18 cellular contexts compared by ENCODE assay signal in the genomic region with DNA sequence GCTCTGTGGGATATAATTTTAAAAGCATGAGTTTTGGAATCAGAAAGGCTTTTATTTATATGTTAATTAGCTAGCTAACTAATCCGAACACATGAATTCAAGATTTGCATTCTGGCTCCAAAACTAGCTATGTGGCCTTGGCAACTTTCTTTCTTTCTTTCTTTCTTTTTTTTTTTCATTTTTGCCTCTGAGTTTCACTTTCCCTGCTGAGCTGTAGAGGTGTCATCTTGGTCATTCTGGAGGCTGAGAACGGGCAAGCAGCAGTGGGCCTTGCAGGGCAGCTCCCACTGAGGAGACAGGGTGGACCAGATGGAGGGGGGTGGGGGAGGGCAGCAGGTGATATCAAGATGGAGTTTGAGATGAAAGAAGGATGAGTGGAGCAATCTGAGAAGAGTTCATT. TPM values are rescaled to one million over a fixed set of nuclear protein-coding genes. Genes with fewer than 3 reads are reported as not detected.
A peak's percentile ranks its signal among the peaks of the same experiment; 100 is the strongest.
DNase-seq lines count a peak whose midpoint lies in the region; ATAC-seq and TF ChIP-seq lines count a peak whose summit lies in the region.
"Had no signal": no experiment of that assay in that cellular context is flagged by ENCODE, and none has a peak within 500 bp of the region (broad histone marks: within the 10 kb centered on the region; RNA-seq: fewer than 3 reads in every experiment).

No MANE protein-coding gene starts in this region.

- no peak for TF ChIP-seq CTCF in ovary (IDR thresholded peaks at IDR 0.05)

- no peak overlapping the region; a peak in 1 of 22 replicates for H3K27ac ChIP-seq in BLaER1 treated with 17β-estradiol and CSF1 and Interleukin-3, amounts not matched to agents 10 nM and 100 nM
- H3K27ac ChIP-seq in ovary = no peak overlapping the region
- H3K27ac ChIP-seq: RWPE1, tibial nerve, WERI-Rb-1 had no signal

- H3K9ac ChIP-seq in BLaER1 treated with 17β-estradiol and CSF1 and Interleukin-3, amounts not matched to agents 10 nM and 100 nM = no peak overlapping the region

- TF ChIP-seq POLR2A in ovary (IDR thresholded peaks at IDR 0.05) = no peak

- H3K36me3 ChIP-seq in BLaER1 treated with 17β-estradiol and CSF1 and Interleukin-3, amounts not matched to agents 10 nM and 100 nM = no peaks in the 10 kb centered on the region
- no peaks in the 10 kb centered on the region for H3K36me3 ChIP-seq in ovary
- H3K36me3 ChIP-seq: tibial nerve, WERI-Rb-1 had no signal

- H3K4me2 ChIP-seq in BLaER1 treated with 17β-estradiol and CSF1 and Interleukin-3, amounts not matched to agents 10 nM and 100 nM = peak overlapping the region in 7 of 11 experiments; percentile 38 to 90 (median 76); a peak in 10 of 22 replicates

- H3K9me3 ChIP-seq in BLaER1 treated with 17β-estradiol and CSF1 and Interleukin-3, amounts not matched to agents 10 nM and 100 nM (replicated peaks in 1 of 11) = no peaks in the 10 kb centered on the region
- no peaks in the 10 kb centered on the region for H3K9me3 ChIP-seq in ovary
- H3K9me3 ChIP-seq: tibial nerve had no signal

- no peaks in the 10 kb centered on the region for H4K20me1 ChIP-seq in BLaER1 treated with 17β-estradiol and CSF1 and Interleukin-3, amounts not matched to agents 10 nM and 100 nM

- TF ChIP-seq EP300 in ovary (IDR thresholded peaks at IDR 0.05) = no peak

- H3K27me3 ChIP-seq in BLaER1 treated with 17β-estradiol and CSF1 and Interleukin-3, amounts not matched to agents 10 nM and 100 nM = no peaks in the 10 kb centered on the region
- no peaks in the 10 kb centered on the region for H3K27me3 ChIP-seq in ovary

- H3K4me1 ChIP-seq in BLaER1 treated with 17β-estradiol and CSF1 and Interleukin-3, amounts not matched to agents 10 nM and 100 nM = peaks cover 23 to 51% (median 37%) of the 10 kb centered on the region in 10 experiments
- no peaks in the 10 kb centered on the region for H3K4me1 ChIP-seq in ovary (ENCODE audit: insufficient read depth)

- WGBS in ovary, 3 donors = 25 to 42% (median 33%) methylated on average over 2 of the region's 2 CpGs

- ATAC-seq in GM19025 (IDR thresholded peaks at IDR 0.05; ENCODE audit: low read depth, unreplicated experiment) = peak; percentile 66
- ATAC-seq in GM21786 (IDR thresholded peaks at IDR 0.05; ENCODE audit: unreplicated experiment) = peak; percentile 67
- ATAC-seq in HG03135 (IDR thresholded peaks at IDR 0.05; ENCODE audit: unreplicated experiment) = peak; percentile 61
- ATAC-seq: activated T-helper 17 cell treated with anti-CD3 and anti-CD28 coated beads, Interleukin-2, amount 50 U/mL, for 72 hours; HCT116; K562 had no signal

- DNase-seq in UCSD-AML1 (lab: John Stamatoyannopoulos, UW; ENCODE audit: unreplicated experiment) = no peak
- no peak for DNase-seq in ovary
- no peak for DNase-seq in NCI-H2196 treated with DMSO at 0.1 percent for 48 hours (lab: John Stamatoyannopoulos, UW; ENCODE audit: unreplicated experiment)
- DNase-seq in MV-4-11 (lab: John Stamatoyannopoulos, UW) = no peak
- DNase-seq: anterior cingulate cortex; NK-92 treated with Interleukin-12 subunit alpha and Interleukin-12 subunit beta, amount 100 ng/mL, for 24 hours; small intestine; SW 1271; WERI-Rb-1 had no signal

- intact Hi-C loops in ovary (cut with DNase I) = no loop called here

- no peak overlapping the region for H3K4me3 ChIP-seq in BLaER1 treated with 17β-estradiol and CSF1 and Interleukin-3, amounts not matched to agents 10 nM and 100 nM
- H3K4me3 ChIP-seq in ovary = no peak overlapping the region
- H3K4me3 ChIP-seq: K562, tibial nerve had no signal

RNA-seq across cellular contexts. Expression of a gene that starts 24.8 kb away (rescaled TPM):
- 10 to 100 TPM; 11.2 to 28.1 (median 22.3) TPM for total RNA-seq in ovary
- 1 to 10 TPM; 5.0 to 8.5 TPM for polyA plus RNA-seq in ovary
